In the genomic region with DNA sequence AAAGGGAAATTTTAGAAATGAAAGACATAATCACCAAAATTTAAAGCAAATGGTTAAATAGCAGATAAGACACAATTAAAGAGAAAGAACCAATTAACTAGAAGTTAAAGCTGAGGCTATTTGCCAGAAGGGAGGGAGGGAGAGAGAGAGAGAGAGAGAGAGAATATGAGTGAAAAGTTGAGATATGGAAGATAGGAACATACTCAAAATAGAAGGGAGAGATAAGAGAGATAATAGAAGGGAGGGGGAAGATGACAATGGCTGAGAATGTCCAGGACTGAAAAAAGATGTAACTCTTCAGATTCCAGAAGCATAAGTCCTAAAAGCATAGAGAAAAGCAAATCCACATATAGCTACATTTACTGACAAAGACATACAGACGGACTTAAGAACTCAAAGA, we compare ENCODE assay signal across 22 cellular contexts. TPM values are rescaled to one million over a fixed set of nuclear protein-coding genes. Genes with fewer than 3 reads are reported as not detected.
A peak's percentile ranks its signal among the peaks of the same experiment; 100 is the strongest.
DNase-seq lines count a peak whose midpoint lies in the region; ATAC-seq and TF ChIP-seq lines count a peak whose summit lies in the region.
"Had no signal": no experiment of that assay in that cellular context is flagged by ENCODE, and none has a peak within 500 bp of the region (broad histone marks: within the 10 kb centered on the region; RNA-seq: fewer than 3 reads in every experiment).

No MANE protein-coding gene starts in this region.

- H3K9me3 Mint-ChIP-seq in activated naive CD4-positive, alpha-beta T cell treated with anti-CD3 and anti-CD28 coated beads, Interleukin-2, amount 50 U/mL, for 24 hours: peaks cover 5% of the 10 kb centered on the region
- peaks cover 8% of the 10 kb centered on the region for H3K9me3 Mint-ChIP-seq in activated naive CD4-positive, alpha-beta T cell treated with anti-CD3 and anti-CD28 coated beads for 36 hours

- H3K9ac ChIP-seq in Loucy (ENCODE audit: low read depth, low read length, poor library complexity, severe bottlenecking) (peak overlapping the region; percentile 1), smooth muscle cell (ENCODE audit: low read depth) (no peak overlapping the region)

- no peak overlapping the region for H3K4me3 Mint-ChIP-seq in activated naive CD4-positive, alpha-beta T cell treated with anti-CD3 and anti-CD28 coated beads, Interleukin-2, amount 50 U/mL, for 24 hours
- H3K4me3 Mint-ChIP-seq in activated naive CD4-positive, alpha-beta T cell treated with anti-CD3 and anti-CD28 coated beads for 36 hours: no peak overlapping the region
- H3K4me3 Mint-ChIP-seq: CD8-positive, alpha-beta memory T cell had no signal

- H3K4me1 ChIP-seq in Loucy (ENCODE audit: insufficient read depth, low read length, poor library complexity, severe bottlenecking): peaks cover 31% of the 10 kb centered on the region
- no peaks in the 10 kb centered on the region for H3K4me1 ChIP-seq in smooth muscle cell (ENCODE audit: low read depth)
- no peaks in the 10 kb centered on the region for H3K4me1 ChIP-seq in foreskin keratinocyte
- H3K4me1 ChIP-seq: Peyer's patch, SJSA1 had no signal

- peak overlapping the region; percentile 3 for H3K27ac ChIP-seq in smooth muscle cell (ENCODE audit: low read depth)
- H3K27ac ChIP-seq in foreskin keratinocyte: no peak overlapping the region
- H3K27ac ChIP-seq: C4-2B, Peyer's patch, SJSA1 had no signal

- DNase-seq in activated naive CD4-positive, alpha-beta T cell treated with anti-CD3 and anti-CD28 coated beads for 36 hours: no peak
- DNase-seq in amniotic epithelial cell (ENCODE audit: low read depth) (peak; percentile 54), smooth muscle cell (lab: John Stamatoyannopoulos, UW; ENCODE audit: unreplicated experiment) (no peak), foreskin keratinocyte (no peak), DMS 273 treated with DMSO at 0.1 percent for 48 hours (lab: John Stamatoyannopoulos, UW) (no peak), cortex of kidney (lab: John Stamatoyannopoulos, UW) (no peak)
- DNase-seq: Calu3; CD8-positive, alpha-beta memory T cell; EL; KG1; NCI-H1092 treated with DMSO at 0.1 percent for 48 hours; NCI-H1436 treated with DMSO at 0.1 percent for 48 hours; NCI-H1930; NCI-H226; NCI-H524; NCI-H82; Peyer's patch had no signal

- H3K4me2 ChIP-seq in Loucy (ENCODE audit: low read depth, low read length, poor library complexity, severe bottlenecking) (peak overlapping the region; percentile 27), smooth muscle cell (no peak overlapping the region)

- intact Hi-C loops in activated naive CD4-positive, alpha-beta T cell treated with anti-CD3 and anti-CD28 coated beads for 36 hours (cut with micrococcal nuclease): no loop called here

- H3K36me3 Mint-ChIP-seq in activated naive CD4-positive, alpha-beta T cell treated with anti-CD3 and anti-CD28 coated beads, Interleukin-2, amount 50 U/mL, for 24 hours: peaks cover 3% of the 10 kb centered on the region
- no peaks in the 10 kb centered on the region for H3K36me3 Mint-ChIP-seq in activated naive CD4-positive, alpha-beta T cell treated with anti-CD3 and anti-CD28 coated beads for 36 hours (ENCODE audit: low read depth)

- peaks cover 28% of the 10 kb centered on the region for H3K4me1 Mint-ChIP-seq in activated naive CD4-positive, alpha-beta T cell treated with anti-CD3 and anti-CD28 coated beads, Interleukin-2, amount 50 U/mL, for 24 hours
- H3K4me1 Mint-ChIP-seq in activated naive CD4-positive, alpha-beta T cell treated with anti-CD3 and anti-CD28 coated beads for 36 hours (ENCODE audit: low read depth): peaks cover 15% of the 10 kb centered on the region

- H3K27ac Mint-ChIP-seq in activated naive CD4-positive, alpha-beta T cell treated with anti-CD3 and anti-CD28 coated beads, Interleukin-2, amount 50 U/mL, for 24 hours: peak overlapping the region; percentile 25
- H3K27ac Mint-ChIP-seq in activated naive CD4-positive, alpha-beta T cell treated with anti-CD3 and anti-CD28 coated beads for 36 hours: no peak overlapping the region

- H3F3A ChIP-seq in Loucy (ENCODE audit: low read depth) (no peaks in the 10 kb centered on the region), smooth muscle cell (ENCODE audit: low read depth) (peaks cover 4% of the 10 kb centered on the region)

- H3K27me3 Mint-ChIP-seq in activated naive CD4-positive, alpha-beta T cell treated with anti-CD3 and anti-CD28 coated beads, Interleukin-2, amount 50 U/mL, for 24 hours: no peaks in the 10 kb centered on the region
- H3K27me3 Mint-ChIP-seq in activated naive CD4-positive, alpha-beta T cell treated with anti-CD3 and anti-CD28 coated beads for 36 hours (ENCODE audit: low read depth): no peaks in the 10 kb centered on the region

- H3K79me2 ChIP-seq in Loucy (ENCODE audit: insufficient read depth, low read length): no peaks in the 10 kb centered on the region
- H3K79me2 ChIP-seq in smooth muscle cell (ENCODE audit: low read depth): no peaks in the 10 kb centered on the region

- 0 out of 2 replicates have a peak, but pooled peaks cover 6% of the 10 kb centered on the region for H3K9me3 ChIP-seq in Loucy (ENCODE audit: insufficient read depth, low read depth, low read length)
- no peaks in the 10 kb centered on the region for H3K9me3 ChIP-seq in smooth muscle cell (replicated peaks; ENCODE audit: low read depth)
- H3K9me3 ChIP-seq: SJSA1 had no signal

- 55% methylated on average over 1 of the region's 1 CpG for WGBS in smooth muscle cell (ENCODE audit: low lambda C conversion rate)

- H3K4me3 ChIP-seq in Loucy (ENCODE audit: low read length, poor library complexity, severe bottlenecking) (no peak overlapping the region), smooth muscle cell (no peak overlapping the region)
- H3K4me3 ChIP-seq: Peyer's patch, SJSA1 had no signal

- H3K9me2 ChIP-seq in Loucy (replicated peaks; ENCODE audit: low read depth, low read length): no peaks in the 10 kb centered on the region

- H4K20me1 ChIP-seq in Loucy (ENCODE audit: insufficient read depth, low read length, poor library complexity, severe bottlenecking) (no peaks in the 10 kb centered on the region), smooth muscle cell (ENCODE audit: low read depth) (no peaks in the 10 kb centered on the region)

- no peaks in the 10 kb centered on the region for H3K36me3 ChIP-seq in Loucy (ENCODE audit: insufficient read depth, low read length)
- H3K36me3 ChIP-seq in smooth muscle cell (ENCODE audit: low read depth): peaks cover 3% of the 10 kb centered on the region
- H3K36me3 ChIP-seq: Peyer's patch, SJSA1 had no signal

- H3K27me3 ChIP-seq in Loucy (ENCODE audit: insufficient read depth, low read length, poor library complexity, severe bottlenecking): no peaks in the 10 kb centered on the region
- no peaks in the 10 kb centered on the region for H3K27me3 ChIP-seq in smooth muscle cell (ENCODE audit: low read depth)
- H3K27me3 ChIP-seq in foreskin keratinocyte: no peaks in the 10 kb centered on the region
- H3K27me3 ChIP-seq: Peyer's patch, SJSA1 had no signal

- ATAC-seq in foreskin keratinocyte: no peak
- ATAC-seq: HCT116 had no signal

- CTCF ChIA-PET in activated naive CD4-positive, alpha-beta T cell treated with anti-CD3 and anti-CD28 coated beads for 36 hours (lab: Charles Lee): interaction anchor here (0.6 to 2.5 kb wide), 4 partner anchors 8 to 279 kb away, joined by 3 to 10 read pairs (median 4); no protein-coding TSS in a partner anchor

- no peak overlapping the region for H2AFZ ChIP-seq in Loucy (ENCODE audit: low read length)
- no peak overlapping the region for H2AFZ ChIP-seq in smooth muscle cell (ENCODE audit: low read depth)

- TF ChIP-seq CTCF in Loucy (conservative IDR thresholded peaks at IDR 0.05; ENCODE audit: low read length) (no peak), smooth muscle cell (IDR thresholded peaks at IDR 0.05; ENCODE audit: borderline replicate concordance, insufficient read depth, poor library complexity, severe bottlenecking) (no peak), foreskin keratinocyte (conservative IDR thresholded peaks at IDR 0.05) (no peak)

RNA-seq across cellular contexts. Expression of gene AAK1, which starts 17.1 kb away (rescaled TPM):
- total RNA-seq in activated naive CD4-positive, alpha-beta T cell treated with anti-CD3 and anti-CD28 coated beads for 36 hours: 10 to 100 TPM; 77.4 to 79.5 TPM
- total RNA-seq in smooth muscle cell (33.3 and 47.7 TPM in 2 replicates), foreskin keratinocyte (33.0 and 33.6 TPM in 2 replicates)
- polyA plus RNA-seq in smooth muscle cell (26.9 and 48.0 TPM in 2 replicates), foreskin keratinocyte (6.6 and 7.3 TPM in 2 replicates)
